17 cellular contexts compared by ENCODE assay signal in genomic region chr7:121151663-121152344, GRCh38.
DNase-seq lines count a peak whose midpoint lies in the region; ATAC-seq and TF ChIP-seq lines count a peak whose summit lies in the region.
"Had no signal": no experiment of that assay in that cellular context is flagged by ENCODE, and none has a peak within 500 bp of the region (broad histone marks: within the 10 kb centered on the region; RNA-seq: fewer than 3 reads in every experiment).

No MANE protein-coding gene starts in this region.

- no peaks in the 10 kb centered on the region for H3K9me3 Mint-ChIP-seq in brain
- H3K9me3 Mint-ChIP-seq in osteocyte (ENCODE audit: unreplicated experiment) = peaks cover 2% of the 10 kb centered on the region

- H3K4me1 Mint-ChIP-seq in brain (peaks cover 15% of the 10 kb centered on the region), osteocyte (ENCODE audit: unreplicated experiment) (peaks cover 5% of the 10 kb centered on the region)

- H3K27me3 Mint-ChIP-seq in brain (no peaks in the 10 kb centered on the region), osteocyte (ENCODE audit: unreplicated experiment) (no peaks in the 10 kb centered on the region)

- ATAC-seq in thoracic aorta (ENCODE audit: insufficient number of reproducible peaks, low FRiP score, low read depth) = peak; percentile 43
- no peak for ATAC-seq in GM21576 (IDR thresholded peaks at IDR 0.05; ENCODE audit: unreplicated experiment)
- ATAC-seq in HG03108 (IDR thresholded peaks at IDR 0.05; ENCODE audit: unreplicated experiment) = no peak
- ATAC-seq in GM18520 (IDR thresholded peaks at IDR 0.05; ENCODE audit: unreplicated experiment) = no peak

- 83% methylated on average over 1 of the region's 2 CpGs; no CpG with 5 or more reads in 1 of the 2 experiments for WGBS in mesodermal cell (ENCODE audit: insufficient coverage in 2 of 2), 2 experiments

- DNase-seq in NCI-H226 = peak; percentile 16
- DNase-seq in thoracic aorta (ENCODE audit: low spot score) = no peak
- DNase-seq in osteocyte (ENCODE audit: extremely low spot score, unreplicated experiment) = no peak
- DNase-seq: IMR-90; Kasumi-1; MM.1S; NCI-H1092 treated with DMSO at 0.1 percent for 48 hours; NCI-H1694 treated with DMSO at 0.1 percent for 48 hours; NCI-H446; NK-92 treated with Interleukin-12 subunit alpha and Interleukin-12 subunit beta, amount 100 ng/mL, for 24 hours had no signal

- H3K27ac Mint-ChIP-seq in brain = peak overlapping the region in 4 of 5 experiments; percentile 36 to 89 (median 70)
- H3K27ac Mint-ChIP-seq in osteocyte (ENCODE audit: unreplicated experiment) = no peak overlapping the region

- no peak overlapping the region for H3K4me3 Mint-ChIP-seq in brain
- H3K4me3 Mint-ChIP-seq in osteocyte (ENCODE audit: unreplicated experiment) = no peak overlapping the region

- H3K27ac ChIP-seq in mesodermal cell (ENCODE audit: low read depth, low read length, severe bottlenecking) = peak overlapping the region; percentile 4
- peak overlapping the region; percentile 28 to 51 for H3K27ac ChIP-seq in thoracic aorta
- H3K27ac ChIP-seq: BLaER1 treated with 17β-estradiol and CSF1 and Interleukin-3, amounts not matched to agents 10 nM and 100 nM; RWPE1 had no signal

- no peak overlapping the region for H3K4me3 ChIP-seq in mesodermal cell (ENCODE audit: extremely low read depth, insufficient read depth, low read length, poor library complexity, severe bottlenecking)
- H3K4me3 ChIP-seq in thoracic aorta = no peak overlapping the region
- H3K4me3 ChIP-seq: BLaER1 treated with 17β-estradiol and CSF1 and Interleukin-3, amounts not matched to agents 10 nM and 100 nM had no signal

- no peaks in the 10 kb centered on the region for H3K9me3 ChIP-seq in mesodermal cell (ENCODE audit: control insufficient read depth, low read length)
- no peaks in the 10 kb centered on the region for H3K9me3 ChIP-seq in thoracic aorta

- H3K4me1 ChIP-seq in mesodermal cell (ENCODE audit: control insufficient read depth, insufficient read depth, low read length, poor library complexity, severe bottlenecking) (no peaks in the 10 kb centered on the region), thoracic aorta (ENCODE audit: control insufficient read depth in 1 of 2, low read depth in 2 of 2) (peaks cover 0 to 10% of the 10 kb centered on the region in 2 donors)
- H3K4me1 ChIP-seq: BLaER1 treated with 17β-estradiol and CSF1 and Interleukin-3, amounts not matched to agents 10 nM and 100 nM had no signal

- H3K36me3 ChIP-seq in mesodermal cell (ENCODE audit: control insufficient read depth, insufficient read depth, low read length) = no peaks in the 10 kb centered on the region
- peaks cover 6% of the 10 kb centered on the region for H3K36me3 ChIP-seq in thoracic aorta

- H3K27me3 ChIP-seq in thoracic aorta (replicated peaks; ENCODE audit: insufficient read depth) = no peaks in the 10 kb centered on the region
- H3K27me3 ChIP-seq: BLaER1 treated with 17β-estradiol and CSF1 and Interleukin-3, amounts not matched to agents 10 nM and 100 nM had no signal

- TF ChIP-seq CTCF in brain (conservative IDR thresholded peaks at IDR 0.05) = no peak
- no peak for TF ChIP-seq CTCF in thoracic aorta (IDR thresholded peaks at IDR 0.05)
- no peak for TF ChIP-seq CTCF in osteocyte (IDR thresholded peaks at IDR 0.05)

- no peaks in the 10 kb centered on the region for H3K36me3 Mint-ChIP-seq in brain
- H3K36me3 Mint-ChIP-seq in osteocyte (ENCODE audit: unreplicated experiment) = no peaks in the 10 kb centered on the region
